ENCODE assay signal across 24 cellular contexts in genomic region chrX:155870958-155871357, GRCh38.
"Had no signal": no experiment of that assay in that cellular context is flagged by ENCODE, and none has a peak within 500 bp of the region (broad histone marks: within the 10 kb centered on the region; RNA-seq: fewer than 3 reads in every experiment).

No MANE protein-coding gene starts in this region.

- DNase-seq: dermis blood vessel endothelial cell; effector memory CD4-positive, alpha-beta T cell; erythroblast; esophagus squamous epithelium; foreskin melanocyte; hypothalamus; natural killer cell; occipital lobe; ovary; right lobe of liver; stimulated activated CD4-positive, alpha-beta T cell treated with anti-CD3 and anti-CD28 coated beads, Interleukin-12 subunit alpha, Interleukin-12 subunit beta, amount 100 ng/mL, for 4 hours; stimulated activated CD4-positive, alpha-beta T cell treated with anti-CD3 and anti-CD28 coated beads, Interleukin-1b, Interleukin-23, amount 100 ng/mL, for 48 hours; stimulated activated CD4-positive, alpha-beta T cell treated with anti-CD3 and anti-CD28 coated beads, Interleukin-4, amount 100 ng/mL, for 1 hour; stimulated activated CD8-positive, alpha-beta memory T cell treated with anti-CD3 and anti-CD28 coated beads, Interleukin-4, amount 100 ng/mL, for 48 hours; stimulated activated naive CD4-positive, alpha-beta T cell; stimulated activated naive CD8-positive, alpha-beta T cell treated with anti-CD3 and anti-CD28 coated beads, Interleukin-15, amount 100 ng/mL, for 72 hours; transverse colon; upper lobe of right lung; uterus had no signal

- H3K36me3 ChIP-seq: esophagus squamous epithelium, ovary, right lobe of liver, suprapubic skin, transverse colon, upper lobe of right lung, uterus had no signal

- H3K4me3 ChIP-seq: coronary artery, esophagus squamous epithelium, lung, ovary, right lobe of liver, smooth muscle cell, suprapubic skin, transverse colon, upper lobe of right lung, uterus had no signal

- H3K4me1 ChIP-seq: esophagus squamous epithelium, right lobe of liver, suprapubic skin, upper lobe of right lung, uterus had no signal

- H3K27me3 ChIP-seq: ovary, uterus had no signal

- H3K9me3 ChIP-seq: ovary, suprapubic skin, uterus had no signal

- FAIRE-seq: keratinocyte had no signal

- H3K27ac ChIP-seq: coronary artery, esophagus squamous epithelium, ovary, right lobe of liver, suprapubic skin, transverse colon, upper lobe of right lung, uterus had no signal
